In genomic region chr17:43753488-43754129, GRCh38 we compare ENCODE assay signal across 21 cellular contexts. TPM values are rescaled to one million over a fixed set of nuclear protein-coding genes. Genes with fewer than 3 reads are reported as not detected.
A peak's percentile ranks its signal among the peaks of the same experiment; 100 is the strongest.
DNase-seq lines count a peak whose midpoint lies in the region; ATAC-seq, FAIRE-seq and TF ChIP-seq lines count a peak whose summit lies in the region.
"Had no signal": no experiment of that assay in that cellular context is flagged by ENCODE, and none has a peak within 500 bp of the region (broad histone marks: within the 10 kb centered on the region; RNA-seq: fewer than 3 reads in every experiment).

No MANE protein-coding gene starts in this region.

- 55% methylated on average over 5 of the region's 5 CpGs for WGBS in esophagus squamous epithelium, 2 donors

- H3K4me1 ChIP-seq in gastrocnemius medialis (peaks cover 0 to 7% of the 10 kb centered on the region in 2 donors), esophagus squamous epithelium (peaks cover 8 to 23% (median 14%) of the 10 kb centered on the region in 3 donors)
- H3K4me1 ChIP-seq: uterus had no signal

- intact Hi-C loops in gastrocnemius medialis (cut with DNase I; ENCODE audit: low total_unique reads): no loop called here
- intact Hi-C loops in Right ventricle myocardium superior (cut with DNase I): loop anchor here (5.0 to 10.0 kb wide), 2 partner anchors 41 to 179 kb away; no protein-coding TSS in a partner anchor
- intact Hi-C loops in esophagus squamous epithelium (cut with DNase I): no loop called here

- H3K4me3 ChIP-seq in gastrocnemius medialis: no peak overlapping the region
- H3K4me3 ChIP-seq in esophagus squamous epithelium: no peak overlapping the region
- H3K4me3 ChIP-seq: gastroesophageal sphincter, uterus had no signal

- DNase-seq in AG20443 (ENCODE audit: low spot score) (peak; percentile 32), GM19239 (ENCODE audit: insufficient read length, low spot score) (no peak), RCC 7860 (ENCODE audit: low spot score) (peak; percentile 64), fibroblast of peridontal ligament (ENCODE audit: extremely low read depth) (peak; percentile 15), gastrocnemius medialis (no peak), Right ventricle myocardium superior (no peak), esophagus squamous epithelium (lab: John Stamatoyannopoulos, UW) (no peak)
- DNase-seq: activated CD4-positive, CD25-positive, alpha-beta regulatory T cell treated with anti-CD3 and anti-CD28 coated beads, Interleukin-2, amount 50 U/mL, for 72 hours; anterior cingulate cortex; DMS79; H7; islet precursor cell; NCI-H1092; stimulated activated CD4-positive, alpha-beta T cell treated with anti-CD3 and anti-CD28 coated beads, Interleukin-4, amount 100 ng/mL, for 24 hours; uterus had no signal

- H3K27ac ChIP-seq in gastrocnemius medialis: no peak overlapping the region
- H3K27ac ChIP-seq in esophagus squamous epithelium: no peak overlapping the region
- H3K27ac ChIP-seq: gastroesophageal sphincter, uterus had no signal

- in situ Hi-C loops in gastrocnemius medialis (cut with MboI; ENCODE audit: low sequenced_read_pairs in 4 of 4): loop anchor here in 1 of 4 donors (10.0 kb wide), 1 partner anchor 179 kb away; no protein-coding TSS in a partner anchor

- H3K36me3 ChIP-seq in gastrocnemius medialis (no peaks in the 10 kb centered on the region), esophagus squamous epithelium (no peaks in the 10 kb centered on the region)
- H3K36me3 ChIP-seq: gastroesophageal sphincter, uterus had no signal

- H3K9me3 ChIP-seq in gastrocnemius medialis (no peaks in the 10 kb centered on the region), esophagus squamous epithelium (no peaks in the 10 kb centered on the region)
- H3K9me3 ChIP-seq: gastroesophageal sphincter, uterus had no signal

- FAIRE-seq in GM19239 (lab: Jason Lieb, UNC): peak; percentile 11
- peak; percentile 56 for FAIRE-seq in RCC 7860 (lab: Jason Lieb, UNC)

- TF ChIP-seq POLR2A in gastrocnemius medialis (IDR thresholded peaks at IDR 0.05) (no peak), esophagus squamous epithelium (IDR thresholded peaks at IDR 0.05) (no peak)

- ATAC-seq in HG03469 (IDR thresholded peaks at IDR 0.05; ENCODE audit: unreplicated experiment): no peak
- no peak for ATAC-seq in gastrocnemius medialis
- no peak for ATAC-seq in Right ventricle myocardium superior (ENCODE audit: poor library complexity)
- ATAC-seq: gastroesophageal sphincter; stimulated activated memory B cell treated with anti-CD40 and anti-IgM and Interleukin-4, amounts not matched to agents 10 μg/mL and 1 μg/mL and 100 μg/mL, for 72 hours had no signal

- TF ChIP-seq CTCF in gastrocnemius medialis (IDR thresholded peaks at IDR 0.05 in 4 of 5, conservative IDR thresholded peaks at IDR 0.05 in 1 of 5) (no peak), esophagus squamous epithelium (IDR thresholded peaks at IDR 0.05) (no peak)

- peaks cover 8 to 30% (median 24%) of the 10 kb centered on the region in 3 donors for H3K27me3 ChIP-seq in gastrocnemius medialis
- peaks cover 0 to 63% (median 7%) of the 10 kb centered on the region in 4 donors for H3K27me3 ChIP-seq in esophagus squamous epithelium

RNA-seq across cellular contexts. Expression of gene SOST, which starts 5.0 kb away (rescaled TPM):
- total RNA-seq in gastrocnemius medialis (not detected), Right ventricle myocardium superior (not detected), esophagus squamous epithelium (under 1 TPM in 1 of 4 donors, not detected in 3; 0.49 TPM)
- total RNA-seq: activated T-helper 1 cell treated with anti-CD3 and anti-CD28 coated beads, Interleukin-12 subunit alpha, Interleukin-12 subunit beta, Interleukin-2, Interleukin-4 antibody, amounts not matched to agents 30 ng/mL and 10 ng/mL and 1 ng/mL, durations not matched to agents 14 hours and 24 hours and 36 hours; B cell; H7; OCI-LY7; uterus had no signal

RNA-seq across cellular contexts. Expression of gene DUSP3, which starts 25.2 kb away (rescaled TPM):
- total RNA-seq in gastrocnemius medialis: 100 to 1,000 TPM; 121 to 184 (median 145) TPM
- total RNA-seq in Right ventricle myocardium superior: 224 TPM
- 10 to 100 TPM; 33.7 to 58.4 (median 36.8) TPM for total RNA-seq in esophagus squamous epithelium

RNA-seq across cellular contexts. Expression of gene CFAP97D1, which starts 26.6 kb away (rescaled TPM):
- total RNA-seq in gastrocnemius medialis (not detected), Right ventricle myocardium superior (not detected), esophagus squamous epithelium (under 1 TPM in 1 of 4 donors, not detected in 3; 0.13 TPM)
- total RNA-seq: activated T-helper 1 cell treated with anti-CD3 and anti-CD28 coated beads, Interleukin-12 subunit alpha, Interleukin-12 subunit beta, Interleukin-2, Interleukin-4 antibody, amounts not matched to agents 30 ng/mL and 10 ng/mL and 1 ng/mL, durations not matched to agents 14 hours and 24 hours and 36 hours; B cell; OCI-LY7; uterus had no signal

Comparison
In these comparisons a context has a peak if more than half of its experiments do, and no peak if none do; other contexts are left out.
1. DNase-seq: peak in AG20443 (single experiment), RCC 7860 (single experiment) and fibroblast of peridontal ligament (single experiment); none in GM19239 (single experiment), gastrocnemius medialis (0 of 2), Right ventricle myocardium superior (single experiment) and esophagus squamous epithelium (single experiment).